Comparison of ENCODE assay signal across 8 cellular contexts in the genomic region with DNA sequence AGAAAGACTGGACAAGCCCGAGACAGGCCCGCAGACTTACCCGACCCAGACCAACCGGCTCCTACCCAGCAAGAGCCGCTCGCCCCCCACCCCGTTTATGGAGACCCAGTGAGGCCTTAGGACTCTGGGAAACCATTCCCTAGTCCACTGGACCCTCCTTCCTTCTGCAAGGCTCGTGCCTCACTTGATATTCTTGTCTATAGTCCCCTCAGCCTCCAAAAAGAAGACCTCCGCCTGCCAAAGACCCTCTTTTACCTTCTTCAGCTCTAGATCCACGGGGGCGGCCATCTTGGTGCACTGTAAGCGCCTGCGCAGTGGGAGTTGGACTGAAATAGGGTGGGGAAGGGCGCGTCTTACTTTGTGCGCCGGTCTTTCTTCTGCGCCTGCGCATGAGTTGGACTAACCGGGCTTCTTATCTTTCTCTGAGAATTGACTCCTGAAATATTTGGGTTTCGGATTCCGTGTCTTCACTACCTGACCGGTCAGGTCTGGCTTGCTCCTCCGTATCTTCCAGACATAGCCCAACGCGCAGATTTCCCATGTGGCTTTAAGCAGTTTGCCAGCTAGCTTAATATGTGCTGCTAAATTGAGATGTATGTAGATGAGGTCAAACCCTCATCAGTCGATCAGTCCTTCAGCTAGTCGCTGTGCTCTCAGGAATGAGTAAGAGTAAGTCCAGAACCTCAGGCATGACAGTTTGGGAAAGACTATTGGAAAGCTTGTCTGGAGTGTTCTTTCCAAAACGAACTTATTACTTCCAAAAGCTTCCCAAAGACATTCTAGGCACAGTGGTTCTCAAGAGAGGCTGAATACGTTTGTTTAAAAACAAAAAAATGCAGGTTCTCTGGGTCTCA. TPM values are rescaled to one million over a fixed set of nuclear protein-coding genes. Genes with fewer than 3 reads are reported as not detected.
A peak's percentile ranks its signal among the peaks of the same experiment; 100 is the strongest.
DNase-seq lines count a peak whose midpoint lies in the region; ATAC-seq and TF ChIP-seq lines count a peak whose summit lies in the region.

A gene with protein sequence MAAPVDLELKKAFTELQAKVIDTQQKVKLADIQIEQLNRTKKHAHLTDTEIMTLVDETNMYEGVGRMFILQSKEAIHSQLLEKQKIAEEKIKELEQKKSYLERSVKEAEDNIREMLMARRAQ (minus strand): TSS at position 316 of the 854 bp plus-strand sequence. CDS start 28 bp downstream, at position 288.

- H3K36me3 ChIP-seq in DOHH2 (ENCODE audit: control insufficient read depth, low read length) (peaks cover 13% of the 10 kb centered on the region), GM23338 (ENCODE audit: insufficient read depth) (0 out of 2 replicates have a peak, but pooled peaks cover 4% of the 10 kb centered on the region), RWPE2 (ENCODE audit: low read depth) (peaks cover 32% of the 10 kb centered on the region)

- ATAC-seq in GM23338: peak; percentile 94
- peak; percentile 88 for ATAC-seq in RWPE2 (ENCODE audit: low read depth)
- peak; percentile 98 to 100 (median 99) for ATAC-seq in natural killer cell

- H3K9me3 ChIP-seq in DOHH2 (ENCODE audit: control insufficient read depth, insufficient read depth, low read length) (no peaks in the 10 kb centered on the region), RWPE2 (ENCODE audit: severe bottlenecking) (no peaks in the 10 kb centered on the region)

- peaks cover 27% of the 10 kb centered on the region for H3K79me2 ChIP-seq in DOHH2 (ENCODE audit: control insufficient read depth, low read length)
- H3K79me2 ChIP-seq in GM23338 (replicated peaks; ENCODE audit: insufficient read depth): peaks cover 46% of the 10 kb centered on the region

- H3K27me3 ChIP-seq in DOHH2 (ENCODE audit: control insufficient read depth, low read length): no peaks in the 10 kb centered on the region
- H3K27me3 ChIP-seq in GM23338 (ENCODE audit: insufficient read depth): no peaks in the 10 kb centered on the region
- H3K27me3 ChIP-seq in RWPE2 (ENCODE audit: insufficient read depth, poor library complexity, severe bottlenecking): no peaks in the 10 kb centered on the region

- no peak within 1 kb of the TSS for H3K27ac ChIP-seq in DOHH2 (ENCODE audit: low read depth, low read length)
- H3K27ac ChIP-seq in GM23338 (ENCODE audit: low read depth): peak within 1 kb of the TSS; percentile 76
- peak within 1 kb of the TSS; percentile 42 for H3K27ac ChIP-seq in RWPE2 (ENCODE audit: poor library complexity, severe bottlenecking)

- peak within 1 kb of the TSS; percentile 52 for H2AFZ ChIP-seq in GM23338

- H3K27ac Mint-ChIP-seq in GM23338 (peak within 1 kb of the TSS; percentile 99), natural killer cell (peak within 1 kb of the TSS; percentile 93 to 95)
- peak within 1 kb of the TSS; percentile 98 for H3K27ac Mint-ChIP-seq in activated T-helper 2 cell treated with anti-CD3 and anti-CD28 coated beads, Interferon-gamma antibody, Interleukin-2, Interleukin-4, amounts not matched to agents 10 μg/mL and 5 μg/mL and 100 μg/mL, durations not matched to agents 14 hours and 24 hours and 36 hours

- H4K20me1 ChIP-seq in DOHH2 (ENCODE audit: control insufficient read depth, insufficient read depth, low read depth, low read length) (no peaks in the 10 kb centered on the region), GM23338 (replicated peaks; ENCODE audit: insufficient read depth) (no peaks in the 10 kb centered on the region)

- DNase-seq in GM23338 (ENCODE audit: low spot score): peak; percentile 99
- DNase-seq in LoVo (ENCODE audit: low spot score): peak; percentile 99
- DNase-seq in RWPE2 (ENCODE audit: low spot score): peak; percentile 98
- DNase-seq in activated T-helper 2 cell treated with anti-CD3 and anti-CD28 coated beads, Interferon-gamma antibody, Interleukin-2, Interleukin-4, amounts not matched to agents 10 μg/mL and 5 μg/mL and 100 μg/mL, durations not matched to agents 14 hours and 24 hours and 36 hours (ENCODE audit: low spot score): peak; percentile 91
- DNase-seq in fibroblast of peridontal ligament (ENCODE audit: extremely low read depth): peak; percentile 95
- peak; percentile 83 for DNase-seq in natural killer cell
- peak; percentile 88 for DNase-seq in stimulated activated naive CD4-positive, alpha-beta T cell treated with Interleukin-2 at 50 U/mL for 16 hours (lab: John Stamatoyannopoulos, UW)

- H3K9me2 ChIP-seq in DOHH2 (replicated peaks; ENCODE audit: control insufficient read depth, low read length) (no peaks in the 10 kb centered on the region), GM23338 (ENCODE audit: insufficient read depth) (no peaks in the 10 kb centered on the region)

- intact Hi-C loops in activated T-helper 2 cell treated with anti-CD3 and anti-CD28 coated beads, Interferon-gamma antibody, Interleukin-2, Interleukin-4, amounts not matched to agents 10 μg/mL and 5 μg/mL and 100 μg/mL, durations not matched to agents 14 hours and 24 hours and 36 hours (cut with micrococcal nuclease): loop anchor here (1.0 to 2.0 kb wide), 3 partner anchors 42 to 98 kb away; a partner anchor contains a TSS
- intact Hi-C loops in natural killer cell (cut with micrococcal nuclease): no loop called here

- H3K4me1 Mint-ChIP-seq in GM23338 (peaks cover 4% of the 10 kb centered on the region; the same call in 2 of the 3 replicates), natural killer cell (peaks cover 14 to 21% of the 10 kb centered on the region in 2 donors)
- peaks cover 24% of the 10 kb centered on the region for H3K4me1 Mint-ChIP-seq in activated T-helper 2 cell treated with anti-CD3 and anti-CD28 coated beads, Interferon-gamma antibody, Interleukin-2, Interleukin-4, amounts not matched to agents 10 μg/mL and 5 μg/mL and 100 μg/mL, durations not matched to agents 14 hours and 24 hours and 36 hours (ENCODE audit: low read depth)

- H3K27me3 Mint-ChIP-seq in GM23338 (ENCODE audit: insufficient read depth, low read depth, poor library complexity): peaks cover 6% of the 10 kb centered on the region
- peaks cover 11% of the 10 kb centered on the region for H3K27me3 Mint-ChIP-seq in activated T-helper 2 cell treated with anti-CD3 and anti-CD28 coated beads, Interferon-gamma antibody, Interleukin-2, Interleukin-4, amounts not matched to agents 10 μg/mL and 5 μg/mL and 100 μg/mL, durations not matched to agents 14 hours and 24 hours and 36 hours (ENCODE audit: low read depth)
- peaks cover 6% of the 10 kb centered on the region in 2 donors for H3K27me3 Mint-ChIP-seq in natural killer cell (ENCODE audit: low read depth in 2 of 2)

- H3K4me3 Mint-ChIP-seq in GM23338 (peak within 1 kb of the TSS; percentile 97), natural killer cell (peak within 1 kb of the TSS; percentile 99)
- H3K4me3 Mint-ChIP-seq in activated T-helper 2 cell treated with anti-CD3 and anti-CD28 coated beads, Interferon-gamma antibody, Interleukin-2, Interleukin-4, amounts not matched to agents 10 μg/mL and 5 μg/mL and 100 μg/mL, durations not matched to agents 14 hours and 24 hours and 36 hours (ENCODE audit: low read depth): peak within 1 kb of the TSS; percentile 100

- H3K4me2 ChIP-seq in DOHH2 (ENCODE audit: low read length): peak within 1 kb of the TSS; percentile 86
- peak within 1 kb of the TSS; percentile 77 for H3K4me2 ChIP-seq in GM23338

- H3K4me1 ChIP-seq in DOHH2 (ENCODE audit: control insufficient read depth, low read length) (peaks cover 11% of the 10 kb centered on the region), GM23338 (ENCODE audit: insufficient read depth) (0 out of 2 replicates have a peak, but pooled peaks cover 7% of the 10 kb centered on the region), RWPE2 (ENCODE audit: insufficient read depth, poor library complexity, severe bottlenecking) (peaks cover 33% of the 10 kb centered on the region)

- H3K4me3 ChIP-seq in DOHH2 (ENCODE audit: low read length): peak within 1 kb of the TSS; percentile 81
- peak within 1 kb of the TSS; percentile 69 for H3K4me3 ChIP-seq in GM23338
- peak within 1 kb of the TSS; percentile 72 for H3K4me3 ChIP-seq in RWPE2 (ENCODE audit: severe bottlenecking)

- no peak for TF ChIP-seq CTCF in DOHH2 (IDR thresholded peaks at IDR 0.05; ENCODE audit: low read depth, low read length, poor library complexity, severe bottlenecking)
- TF ChIP-seq CTCF in GM23338 (conservative IDR thresholded peaks at IDR 0.05; ENCODE audit: low read depth in 2 of 2): no peak
- TF ChIP-seq CTCF in RWPE2 (IDR thresholded peaks at IDR 0.05; ENCODE audit: poor library complexity, severe bottlenecking): no peak
- TF ChIP-seq CTCF in natural killer cell (IDR thresholded peaks at IDR 0.05): no peak

- H3K36me3 Mint-ChIP-seq in GM23338 (ENCODE audit: low read depth) (peaks cover 10% of the 10 kb centered on the region; the same call in 2 of the 3 replicates), natural killer cell (no peaks in the 10 kb centered on the region)
- peaks cover 23% of the 10 kb centered on the region for H3K36me3 Mint-ChIP-seq in activated T-helper 2 cell treated with anti-CD3 and anti-CD28 coated beads, Interferon-gamma antibody, Interleukin-2, Interleukin-4, amounts not matched to agents 10 μg/mL and 5 μg/mL and 100 μg/mL, durations not matched to agents 14 hours and 24 hours and 36 hours (ENCODE audit: low read depth)

- no peaks in the 10 kb centered on the region for H3K9me3 Mint-ChIP-seq in GM23338
- H3K9me3 Mint-ChIP-seq in activated T-helper 2 cell treated with anti-CD3 and anti-CD28 coated beads, Interferon-gamma antibody, Interleukin-2, Interleukin-4, amounts not matched to agents 10 μg/mL and 5 μg/mL and 100 μg/mL, durations not matched to agents 14 hours and 24 hours and 36 hours: no peaks in the 10 kb centered on the region
- no peaks in the 10 kb centered on the region for H3K9me3 Mint-ChIP-seq in natural killer cell

- H3F3A ChIP-seq in DOHH2 (ENCODE audit: control insufficient read depth, insufficient read depth) (no peaks in the 10 kb centered on the region), GM23338 (replicated peaks; ENCODE audit: low read depth) (no peaks in the 10 kb centered on the region)

TF ChIP-seq in GM23338, 12 proteins besides CTCF, POLR2A, EP300 and RAD21 (continues in another document):
- TF ChIP-seq EZH2 (IDR thresholded peaks at IDR 0.05; ENCODE audit: low read depth, unreplicated experiment): no peak
- TF ChIP-seq, protein P1, sequence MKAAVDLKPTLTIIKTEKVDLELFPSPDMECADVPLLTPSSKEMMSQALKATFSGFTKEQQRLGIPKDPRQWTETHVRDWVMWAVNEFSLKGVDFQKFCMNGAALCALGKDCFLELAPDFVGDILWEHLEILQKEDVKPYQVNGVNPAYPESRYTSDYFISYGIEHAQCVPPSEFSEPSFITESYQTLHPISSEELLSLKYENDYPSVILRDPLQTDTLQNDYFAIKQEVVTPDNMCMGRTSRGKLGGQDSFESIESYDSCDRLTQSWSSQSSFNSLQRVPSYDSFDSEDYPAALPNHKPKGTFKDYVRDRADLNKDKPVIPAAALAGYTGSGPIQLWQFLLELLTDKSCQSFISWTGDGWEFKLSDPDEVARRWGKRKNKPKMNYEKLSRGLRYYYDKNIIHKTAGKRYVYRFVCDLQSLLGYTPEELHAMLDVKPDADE (IDR thresholded peaks at IDR 0.05): no peak

RNA-seq across cellular contexts. Expression of the gene that starts here (rescaled TPM):
- 85.4 and 119 TPM in 2 replicates for total RNA-seq in GM23338 (2014; rRNA removed; shearing (Covaris generic))
- 256 and 279 TPM in 2 replicates for polyA plus RNA-seq in GM23338 (2016; fragmentation: Nextera tagmentation; extraction: Ambion mirVana)
- total RNA-seq in activated T-helper 2 cell treated with anti-CD3 and anti-CD28 coated beads, Interferon-gamma antibody, Interleukin-2, Interleukin-4, amounts not matched to agents 10 μg/mL and 5 μg/mL and 100 μg/mL, durations not matched to agents 14 hours and 24 hours and 36 hours: 60.4 and 61.0 TPM in 2 replicates
- 10 to 100 TPM; 28.0 to 39.1 (median 37.6) TPM for total RNA-seq in natural killer cell
